22 cellular contexts compared by ENCODE assay signal in the genomic region with DNA sequence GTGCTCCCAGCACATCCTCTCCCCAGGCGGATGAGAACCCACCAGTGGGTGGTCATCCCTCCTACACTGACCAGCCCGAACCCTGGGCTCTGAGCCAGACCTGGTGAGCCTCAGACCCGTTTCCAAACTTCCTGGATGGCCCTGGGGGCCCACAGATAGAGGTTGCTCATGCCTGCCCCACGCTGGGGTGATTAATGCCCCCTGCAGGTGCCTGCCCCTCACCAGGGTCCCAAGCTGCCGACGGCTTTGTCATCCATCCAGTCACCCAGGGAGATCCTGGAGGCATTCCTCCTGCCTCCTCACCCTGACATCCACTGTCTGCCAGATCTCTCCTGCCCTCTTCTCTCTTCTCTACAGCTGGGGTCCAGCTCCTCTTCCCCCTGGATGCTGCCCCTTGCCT.
"Had no signal": no experiment of that assay in that cellular context is flagged by ENCODE, and none has a peak within 500 bp of the region (broad histone marks: within the 10 kb centered on the region; RNA-seq: fewer than 3 reads in every experiment).

No MANE protein-coding gene starts in this region.

- H3K27ac ChIP-seq: VCaP had no signal

- H3K27me3 Mint-ChIP-seq: activated CD4-positive, alpha-beta memory T cell treated with anti-CD3 and anti-CD28 coated beads for 36 hours; activated CD4-positive, alpha-beta T cell treated with anti-CD3 and anti-CD28 coated beads, Interleukin-2, amount 10 ng/mL, durations not matched to agents 7 days and 5 days; activated naive CD4-positive, alpha-beta T cell treated with anti-CD3 and anti-CD28 coated beads, Interleukin-2, amount 50 U/mL, for 24 hours; T-helper 17 cell had no signal

- DNase-seq: activated CD4-positive, alpha-beta memory T cell treated with anti-CD3 and anti-CD28 coated beads for 36 hours; activated CD4-positive, alpha-beta T cell treated with anti-CD3 and anti-CD28 coated beads, Interleukin-2, amount 10 ng/mL, durations not matched to agents 7 days and 5 days; activated CD4-positive, CD25-positive, alpha-beta regulatory T cell; activated CD8-positive, alpha-beta memory T cell treated with anti-CD3 and anti-CD28 coated beads, Interleukin-2, amount 50 U/mL, for 4 hours; activated effector memory CD4-positive, alpha-beta T cell treated with Interleukin-2 at 50 U/mL for 16 hours; activated naive CD4-positive, alpha-beta T cell; amygdala; cerebellar nuclear complex; MM.1S; NCI-H1105 treated with DMSO at 0.1 percent for 48 hours; NCI-H1436 treated with DMSO at 0.1 percent for 48 hours; NCI-H187; NCI-H2081; NCI-H510A treated with DMSO at 0.1 percent for 48 hours; NCI-H69; NK-92 treated with Interleukin-12 subunit alpha and Interleukin-12 subunit beta, amount 100 ng/mL, for 24 hours; SHP77; T-helper 17 cell had no signal

- H3K4me1 Mint-ChIP-seq: activated CD4-positive, alpha-beta T cell treated with anti-CD3 and anti-CD28 coated beads, Interleukin-2, amount 10 ng/mL, durations not matched to agents 7 days and 5 days; activated naive CD4-positive, alpha-beta T cell treated with anti-CD3 and anti-CD28 coated beads, Interleukin-2, amount 50 U/mL, for 24 hours had no signal

- H3K9me3 Mint-ChIP-seq: activated CD4-positive, alpha-beta memory T cell treated with anti-CD3 and anti-CD28 coated beads for 36 hours; activated CD4-positive, alpha-beta T cell treated with anti-CD3 and anti-CD28 coated beads, Interleukin-2, amount 10 ng/mL, durations not matched to agents 7 days and 5 days; activated naive CD4-positive, alpha-beta T cell treated with anti-CD3 and anti-CD28 coated beads, Interleukin-2, amount 50 U/mL, for 24 hours; activated T-helper 1 cell treated with anti-CD3 and anti-CD28 coated beads, Interleukin-12 subunit alpha, Interleukin-12 subunit beta, Interleukin-2, Interleukin-4 antibody, amounts not matched to agents 30 ng/mL and 10 ng/mL and 1 ng/mL, durations not matched to agents 14 hours and 24 hours and 36 hours had no signal

- ATAC-seq: T-helper 17 cell had no signal

- H3K4me3 Mint-ChIP-seq: activated CD4-positive, alpha-beta memory T cell treated with anti-CD3 and anti-CD28 coated beads for 36 hours; activated CD4-positive, alpha-beta T cell treated with anti-CD3 and anti-CD28 coated beads, Interleukin-2, amount 10 ng/mL, durations not matched to agents 7 days and 5 days; activated naive CD4-positive, alpha-beta T cell treated with anti-CD3 and anti-CD28 coated beads, Interleukin-2, amount 50 U/mL, for 24 hours; activated T-helper 1 cell treated with anti-CD3 and anti-CD28 coated beads, Interleukin-12 subunit alpha, Interleukin-12 subunit beta, Interleukin-2, Interleukin-4 antibody, amounts not matched to agents 30 ng/mL and 10 ng/mL and 1 ng/mL, durations not matched to agents 14 hours and 24 hours and 36 hours; T-helper 17 cell had no signal

- FAIRE-seq: RCC 7860 had no signal

- H3K27ac Mint-ChIP-seq: activated CD4-positive, alpha-beta memory T cell treated with anti-CD3 and anti-CD28 coated beads for 36 hours; activated CD4-positive, alpha-beta T cell treated with anti-CD3 and anti-CD28 coated beads, Interleukin-2, amount 10 ng/mL, durations not matched to agents 7 days and 5 days; activated naive CD4-positive, alpha-beta T cell treated with anti-CD3 and anti-CD28 coated beads, Interleukin-2, amount 50 U/mL, for 24 hours; T-helper 17 cell had no signal
